12 cellular contexts compared by ENCODE assay signal in the genomic region with DNA sequence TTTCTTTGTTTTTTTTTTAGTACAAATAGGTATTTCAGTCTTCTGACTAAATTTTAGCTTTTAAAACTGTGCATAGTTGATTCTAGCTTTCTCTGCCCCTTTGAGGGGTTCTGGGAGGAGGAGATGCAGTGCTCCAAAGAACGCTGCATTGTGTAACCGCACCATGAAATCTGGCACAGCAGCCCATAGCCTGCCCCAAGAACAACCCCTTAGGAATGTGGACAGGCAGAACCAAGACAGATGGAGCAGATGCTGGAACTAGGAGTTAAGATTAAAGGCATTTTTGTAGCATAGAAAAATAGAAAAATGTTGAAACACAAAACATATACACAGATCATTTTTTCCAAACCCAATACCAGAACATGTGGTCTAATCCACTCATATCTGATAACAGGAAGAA.
DNase-seq lines count a peak whose midpoint lies in the region; ATAC-seq and TF ChIP-seq lines count a peak whose summit lies in the region.
"Had no signal": no experiment of that assay in that cellular context is flagged by ENCODE, and none has a peak within 500 bp of the region (broad histone marks: within the 10 kb centered on the region; RNA-seq: fewer than 3 reads in every experiment).

No MANE protein-coding gene starts in this region.

- H2BK5ac ChIP-seq in IMR-90 (ENCODE audit: low read depth, low read length, poor library complexity, severe bottlenecking) = no peak overlapping the region
- H2BK5ac ChIP-seq in mesenchymal stem cell (ENCODE audit: low read depth, low read length, poor library complexity, severe bottlenecking) = no peak overlapping the region

- no peak overlapping the region for H3K4me3 Mint-ChIP-seq in effector memory CD8-positive, alpha-beta T cell

- H2BK120ac ChIP-seq in IMR-90 (ENCODE audit: low read depth, low read length) = no peak overlapping the region
- H2BK120ac ChIP-seq in mesenchymal stem cell (ENCODE audit: low read depth, low read length) = no peak overlapping the region

- H3K27ac Mint-ChIP-seq in effector memory CD8-positive, alpha-beta T cell = no peak overlapping the region

- H3K4me1 Mint-ChIP-seq in effector memory CD8-positive, alpha-beta T cell (ENCODE audit: low read depth in 2 of 2) = no peaks in the 10 kb centered on the region

- H3K36me3 ChIP-seq in IMR-90 (ENCODE audit: control insufficient read depth, insufficient read depth, low read length) (no peaks in the 10 kb centered on the region), mesenchymal stem cell (ENCODE audit: control insufficient read depth in 1 of 2, insufficient read depth in 2 of 2, low read depth in 1 of 2, low read length in 2 of 2) (no peaks in the 10 kb centered on the region), tibial nerve (no peaks in the 10 kb centered on the region), right lobe of liver (no peaks in the 10 kb centered on the region)

- H3K14ac ChIP-seq in IMR-90 (replicated peaks; ENCODE audit: low read depth, low read length) (no peak overlapping the region), mesenchymal stem cell (ENCODE audit: low read length in 2 of 2) (no peak overlapping the region)

- H4K91ac ChIP-seq in IMR-90 (ENCODE audit: insufficient read depth, low read depth, low read length) (no peak overlapping the region), mesenchymal stem cell (ENCODE audit: low read length) (no peak overlapping the region)

- no peak overlapping the region for H3K4ac ChIP-seq in IMR-90 (ENCODE audit: low read depth, low read length)
- no peak overlapping the region for H3K4ac ChIP-seq in mesenchymal stem cell (ENCODE audit: low read depth in 1 of 2, low read length in 2 of 2)

- H3K27me3 Mint-ChIP-seq in effector memory CD8-positive, alpha-beta T cell = no peaks in the 10 kb centered on the region

- DNase-seq in IMR-90 = peak; percentile 12
- peak; percentile 92 for DNase-seq in fibroblast of gingiva (ENCODE audit: low read depth)
- no peak for DNase-seq in mesenchymal stem cell
- peak; percentile 20 to 62 for DNase-seq in tibial nerve (ENCODE audit: low spot score in 2 of 2)
- DNase-seq in effector memory CD8-positive, alpha-beta T cell = no peak
- no peak for DNase-seq in MV-4-11 (lab: John Stamatoyannopoulos, UW)
- DNase-seq in right lobe of liver = no peak
- DNase-seq: effector memory CD4-positive, alpha-beta T cell; Karpas-422; stimulated activated CD4-positive, alpha-beta T cell treated with anti-CD3 and anti-CD28 coated beads, Interleukin-4, amount 100 ng/mL, for 4 hours; stimulated activated naive CD4-positive, alpha-beta T cell had no signal

- H3K23ac ChIP-seq in IMR-90 (ENCODE audit: low read depth, low read length) = no peak overlapping the region
- H3K23ac ChIP-seq in mesenchymal stem cell (ENCODE audit: low read length in 2 of 2) = no peak overlapping the region

- H3K9me3 ChIP-seq in IMR-90 (ENCODE audit: control insufficient read depth, insufficient read depth, low read length) (no peaks in the 10 kb centered on the region), mesenchymal stem cell (ENCODE audit: control insufficient read depth, low read length) (no peaks in the 10 kb centered on the region), tibial nerve (no peaks in the 10 kb centered on the region), right lobe of liver (no peaks in the 10 kb centered on the region)

- dilution Hi-C loops in IMR-90 (cut with HindIII; ENCODE audit: low sequenced_read_pairs, unreplicated experiment) = no loop called here

- TF ChIP-seq EP300 in tibial nerve (IDR thresholded peaks at IDR 0.05) = peak in 1 of 2 donors; percentile 48

- no peaks in the 10 kb centered on the region for H4K20me1 ChIP-seq in IMR-90 (ENCODE audit: insufficient read depth, low read length)

- WGBS in IMR-90 (ENCODE audit: extremely low coverage in 2 of 2, insufficient read length in 1 of 2), 2 experiments = no CpG with 5 or more reads among the region's 2 CpGs
- WGBS in mesenchymal stem cell = 100% methylated on average over 2 of the region's 2 CpGs
- 31 to 38% methylated on average over 2 of the region's 2 CpGs for WGBS in tibial nerve, 2 donors
- 76% methylated on average over 2 of the region's 2 CpGs for whole genome bisulfite sequencing in right lobe of liver (ENCODE audit: insufficient coverage, low coverage, low lambda C conversion rate, missing lambda C conversion rate)

- no peak overlapping the region for H3K9ac ChIP-seq in IMR-90 (ENCODE audit: low read depth, low read length)
- peak overlapping the region; percentile 39 for H3K9ac ChIP-seq in mesenchymal stem cell (ENCODE audit: low read length)

- H3K79me1 ChIP-seq in IMR-90 (ENCODE audit: low read depth in 1 of 2, low read length in 2 of 2) (no peaks in the 10 kb centered on the region), mesenchymal stem cell (replicated peaks; ENCODE audit: low read length, poor library complexity, severe bottlenecking) (no peaks in the 10 kb centered on the region)

- POLR2A ChIA-PET in IMR-90 (lab: Charles Lee; ENCODE audit: unreplicated experiment) = no interaction called here

- H3K4me2 ChIP-seq in IMR-90 (ENCODE audit: low read depth, low read length) (no peak overlapping the region), mesenchymal stem cell (ENCODE audit: low read length, poor library complexity, severe bottlenecking) (no peak overlapping the region)

- H3K9me3 Mint-ChIP-seq in effector memory CD8-positive, alpha-beta T cell = peaks cover 4 to 7% of the 10 kb centered on the region in 2 donors

- H3K4me3 ChIP-seq in IMR-90 (ENCODE audit: insufficient read depth, low read depth, low read length) (no peak overlapping the region), mesenchymal stem cell (ENCODE audit: insufficient read depth in 1 of 2, low read depth in 1 of 2, low read length in 2 of 2) (no peak overlapping the region), tibial nerve (no peak overlapping the region), right lobe of liver (no peak overlapping the region)

- intact Hi-C loops in IMR-90 (cut with micrococcal nuclease) = no loop called here
- intact Hi-C loops in right lobe of liver (cut with DNase I) = no loop called here

- no peak overlapping the region for H2BK12ac ChIP-seq in mesenchymal stem cell (ENCODE audit: low read length in 2 of 2)

- H3K18ac ChIP-seq in IMR-90 (ENCODE audit: low read depth, low read length) = no peak overlapping the region
- H3K18ac ChIP-seq in mesenchymal stem cell (ENCODE audit: low read depth in 1 of 2, low read length in 2 of 2) = no peak overlapping the region

- H3K36me3 Mint-ChIP-seq in effector memory CD8-positive, alpha-beta T cell (ENCODE audit: insufficient read depth) = peaks cover 3% of the 10 kb centered on the region

- H2AK5ac ChIP-seq in IMR-90 (ENCODE audit: low read depth, low read length) (no peak overlapping the region), mesenchymal stem cell (ENCODE audit: low read length, severe bottlenecking) (peak overlapping the region; percentile 65)

- H3K4me1 ChIP-seq in IMR-90 (ENCODE audit: control insufficient read depth, insufficient read depth, low read length) (no peaks in the 10 kb centered on the region), mesenchymal stem cell (ENCODE audit: control insufficient read depth, insufficient read depth, low read depth, low read length) (peaks cover under 1% of the 10 kb centered on the region), tibial nerve (peaks cover 0 to 15% (median 0%) of the 10 kb centered on the region in 4 donors), right lobe of liver (no peaks in the 10 kb centered on the region)

- H3K27me3 ChIP-seq in IMR-90 (ENCODE audit: control insufficient read depth, insufficient read depth, low read length) (no peaks in the 10 kb centered on the region; the same call in 1 of the 2 replicates), mesenchymal stem cell (ENCODE audit: control insufficient read depth in 1 of 2, insufficient read depth in 1 of 2, low read length in 2 of 2) (no peaks in the 10 kb centered on the region), tibial nerve (no peaks in the 10 kb centered on the region), right lobe of liver (no peaks in the 10 kb centered on the region)

- no peaks in the 10 kb centered on the region for H3K9me1 ChIP-seq in IMR-90 (ENCODE audit: insufficient read depth, low read length)

- no peak for TF ChIP-seq CTCF in IMR-90 (conservative IDR thresholded peaks at IDR 0.05; ENCODE audit: low read depth, low read length)
- TF ChIP-seq CTCF in tibial nerve (IDR thresholded peaks at IDR 0.05) = no peak
- TF ChIP-seq CTCF in right lobe of liver (IDR thresholded peaks at IDR 0.05) = no peak

- TF ChIP-seq RAD21 in IMR-90 (IDR thresholded peaks at IDR 0.05; ENCODE audit: low read length) = no peak

- CTCF ChIA-PET in IMR-90 (lab: Yijun Ruan, JAX) = no interaction called here

- no TSS peak for BruUV-seq in IMR-90 (replicated peaks; lab: Mats Ljungman, UMichigan)

- ATAC-seq in IMR-90 (ENCODE audit: low read depth) (peak; percentile 32; the same call in 1 of the 2 replicates), right lobe of liver (no peak)
- ATAC-seq in effector memory CD8-positive, alpha-beta T cell (replicated peaks) = no peak

- no peak overlapping the region for H3K56ac ChIP-seq in IMR-90 (ENCODE audit: extremely low read depth, insufficient read depth, low read length)

- in situ Hi-C loops in IMR-90 (cut with MboI; ENCODE audit: low sequenced_read_pairs) = no loop called here

- no peak for TF ChIP-seq POLR2A in IMR-90 (IDR thresholded peaks at IDR 0.05; ENCODE audit: low read depth, low read length)
- TF ChIP-seq POLR2A in tibial nerve (IDR thresholded peaks at IDR 0.05) = no peak
- no peak for TF ChIP-seq POLR2A in right lobe of liver (IDR thresholded peaks at IDR 0.05)

- H2BK15ac ChIP-seq in IMR-90 (ENCODE audit: low read depth, low read length) (no peak overlapping the region), mesenchymal stem cell (ENCODE audit: low read depth, poor library complexity, severe bottlenecking) (no peak overlapping the region)

- no peak overlapping the region for H2AK9ac ChIP-seq in IMR-90 (replicated peaks; ENCODE audit: low read depth, low read length, poor library complexity)

- H2AFZ ChIP-seq in IMR-90 (replicated peaks; ENCODE audit: low read length, poor library complexity) (no peak overlapping the region), mesenchymal stem cell (ENCODE audit: low read depth, low read length) (no peak overlapping the region)

- no peak overlapping the region for H4K5ac ChIP-seq in IMR-90 (ENCODE audit: low read depth, low read length)

- H2BK20ac ChIP-seq in IMR-90 (ENCODE audit: low read depth, low read length) = no peak overlapping the region

- H3K27ac ChIP-seq in IMR-90 (ENCODE audit: insufficient read depth, low read length) = no peak overlapping the region
- no peak overlapping the region for H3K27ac ChIP-seq in mesenchymal stem cell (ENCODE audit: low read length, poor library complexity, severe bottlenecking)
- H3K27ac ChIP-seq in tibial nerve = peak overlapping the region in 2 of 4 donors; percentile 26 to 53
- H3K27ac ChIP-seq in right lobe of liver = no peak overlapping the region
- H3K27ac ChIP-seq: VCaP had no signal

- H4K8ac ChIP-seq in IMR-90 (ENCODE audit: low read depth in 2 of 2, low read length in 2 of 2) = no peak overlapping the region
- H4K8ac ChIP-seq in mesenchymal stem cell (ENCODE audit: low read length) = no peak overlapping the region

Comparison
In these comparisons a context has a peak if more than half of its experiments do, and no peak if none do; other contexts are left out.
1. DNase-seq: peak in IMR-90 (single experiment), fibroblast of gingiva (single experiment) and tibial nerve (2 of 2); none in mesenchymal stem cell (single experiment), effector memory CD8-positive, alpha-beta T cell (0 of 3), MV-4-11 (single experiment) and right lobe of liver (0 of 3).